32 cellular contexts compared by ENCODE assay signal in the genomic region with DNA sequence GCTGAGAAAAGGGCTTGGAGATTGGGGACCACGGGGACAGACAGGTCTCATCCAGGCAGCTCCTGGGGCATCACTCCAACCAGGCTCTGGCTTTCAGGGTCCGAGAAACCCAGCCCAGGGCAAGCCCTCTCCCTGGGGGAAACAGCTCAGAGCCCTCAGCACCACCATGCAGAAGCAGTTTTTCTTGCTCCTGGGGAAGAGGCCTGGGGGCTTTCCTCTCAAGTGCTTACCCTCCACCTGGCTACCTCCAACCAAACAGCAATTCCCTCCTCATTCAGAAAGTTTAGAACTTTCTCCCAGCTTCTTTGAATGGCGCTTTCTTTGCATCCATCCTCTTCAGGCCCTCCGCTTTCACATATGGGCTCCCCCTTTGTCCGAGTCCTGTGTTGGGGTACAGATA.
DNase-seq lines count a peak whose midpoint lies in the region; TF ChIP-seq lines count a peak whose summit lies in the region.
"Had no signal": no experiment of that assay in that cellular context is flagged by ENCODE, and none has a peak within 500 bp of the region (broad histone marks: within the 10 kb centered on the region; RNA-seq: fewer than 3 reads in every experiment).

No MANE protein-coding gene starts in this region.

- no peak overlapping the region for H3K4me3 Mint-ChIP-seq in MCF 10A (ENCODE audit: unreplicated experiment)
- H3K4me3 Mint-ChIP-seq: B cell; CD4-positive, alpha-beta memory T cell; CD4-positive, alpha-beta T cell; CD4-positive, CD25-positive, alpha-beta regulatory T cell; CD8-positive, alpha-beta memory T cell; CD8-positive, alpha-beta T cell had no signal

- no peaks in the 10 kb centered on the region for H3K9me3 ChIP-seq in mammary epithelial cell (replicated peaks; ENCODE audit: insufficient read depth, low read length)
- no peaks in the 10 kb centered on the region for H3K9me3 ChIP-seq in trophoblast cell (ENCODE audit: insufficient read depth, low read depth, low read length)
- H3K9me3 ChIP-seq: BE2C, BLaER1, Caco-2 had no signal

- H2AFZ ChIP-seq in mammary epithelial cell (ENCODE audit: low read depth, low read length) (no peak overlapping the region), trophoblast cell (ENCODE audit: insufficient read depth, low read length, poor library complexity) (no peak overlapping the region)

- no peak overlapping the region for H3K4me2 ChIP-seq in mammary epithelial cell (ENCODE audit: insufficient read depth, low read depth, low read length)
- no peak overlapping the region for H3K4me2 ChIP-seq in trophoblast cell (ENCODE audit: low read length)
- H3K4me2 ChIP-seq: A549, BLaER1 had no signal

- in situ Hi-C loops in mammary epithelial cell (cut with MboI; ENCODE audit: low sequenced_read_pairs in 2 of 2) = no loop called here

- H3K23ac ChIP-seq in trophoblast cell (ENCODE audit: low read length) = no peak overlapping the region

- peaks cover 59% of the 10 kb centered on the region for H3K27me3 Mint-ChIP-seq in MCF 10A (ENCODE audit: insufficient read depth, unreplicated experiment)

- no peak overlapping the region for H2BK120ac ChIP-seq in trophoblast cell (ENCODE audit: insufficient read depth, low read length, poor library complexity)

- intact Hi-C loops in MCF 10A (cut with micrococcal nuclease) = no loop called here
- intact Hi-C loops in mammary epithelial cell (cut with micrococcal nuclease) = no loop called here

- no peak overlapping the region for H4K12ac ChIP-seq in trophoblast cell (ENCODE audit: low read depth, low read length)

- H3K27ac ChIP-seq in mammary epithelial cell (ENCODE audit: insufficient read depth, low read depth, low read length) (no peak overlapping the region), trophoblast cell (ENCODE audit: low read depth, low read length) (no peak overlapping the region)
- H3K27ac ChIP-seq: 22Rv1; A549; BLaER1; BLaER1 treated with 17β-estradiol and CSF1 and Interleukin-3, amounts not matched to agents 10 nM and 100 nM; C4-2B had no signal

- no peak overlapping the region for H3K9ac ChIP-seq in mammary epithelial cell (ENCODE audit: insufficient read depth, low read length)
- no peak overlapping the region for H3K9ac ChIP-seq in trophoblast cell (ENCODE audit: low read length)
- H3K9ac ChIP-seq: BLaER1; BLaER1 treated with 17β-estradiol and CSF1 and Interleukin-3, amounts not matched to agents 10 nM and 100 nM had no signal

- no peak overlapping the region for H3K4me3 ChIP-seq in mammary epithelial cell (replicated peaks in 1 of 3; ENCODE audit: insufficient read depth in 1 of 3, low read depth in 2 of 3, low read length in 3 of 3)
- H3K4me3 ChIP-seq in trophoblast cell (ENCODE audit: low read depth, low read length) = no peak overlapping the region
- H3K4me3 ChIP-seq: A549; BLaER1; BLaER1 treated with 17β-estradiol and CSF1 and Interleukin-3, amounts not matched to agents 10 nM and 100 nM had no signal

- no peak overlapping the region for H4K91ac ChIP-seq in trophoblast cell (ENCODE audit: low read depth, low read length)

- DNase-seq in MCF 10A (ENCODE audit: unreplicated experiment) (no peak), mammary epithelial cell (no peak), ELF-1 (ENCODE audit: low read depth, low spot score) (peak; percentile 14), trophoblast cell (peak; percentile 28 to 59), NCI-H2227 (lab: John Stamatoyannopoulos, UW; ENCODE audit: unreplicated experiment) (no peak), NCI-H510A (lab: John Stamatoyannopoulos, UW) (no peak)
- DNase-seq: 8988T; ACHN; AML-193; BE2C; C1 segment of cervical spinal cord; Caco-2; Calu3; CD4-positive, alpha-beta memory T cell; CD4-positive, alpha-beta T cell; CD4-positive, CD25-positive, alpha-beta regulatory T cell; CD8-positive, alpha-beta memory T cell; CD8-positive, alpha-beta T cell; COR-L47; DMS 273 treated with DMSO at 0.1 percent for 48 hours; DMS153; DMS53; DMS79; DMS79 treated with DMSO at 0.1 percent for 48 hours; DND-41 had no signal

- POLR2A ChIA-PET in MCF 10A (lab: Yijun Ruan, JAX) = no interaction called here

- H3K36me3 Mint-ChIP-seq in MCF 10A (ENCODE audit: insufficient read depth, unreplicated experiment) = no peaks in the 10 kb centered on the region
- H3K36me3 Mint-ChIP-seq: CD14-positive monocyte; CD4-positive, alpha-beta memory T cell; CD4-positive, CD25-positive, alpha-beta regulatory T cell; CD8-positive, alpha-beta memory T cell; CD8-positive, alpha-beta T cell had no signal

- no peak for TF ChIP-seq CTCF in MCF 10A (IDR thresholded peaks at IDR 0.05; ENCODE audit: unreplicated experiment)
- no peak for TF ChIP-seq CTCF in mammary epithelial cell (conservative IDR thresholded peaks at IDR 0.05 in 1 of 2, IDR thresholded peaks at IDR 0.05 in 1 of 2; ENCODE audit: extremely low read depth in 1 of 2, insufficient read depth in 1 of 2, low read depth in 1 of 2, low read length in 2 of 2)

- no peaks in the 10 kb centered on the region for H3K4me1 Mint-ChIP-seq in MCF 10A (ENCODE audit: insufficient read depth, unreplicated experiment)
- H3K4me1 Mint-ChIP-seq: B cell; CD14-positive monocyte; CD8-positive, alpha-beta memory T cell had no signal

- no peaks in the 10 kb centered on the region for H3K4me1 ChIP-seq in mammary epithelial cell (ENCODE audit: insufficient read depth, low read length)
- no peaks in the 10 kb centered on the region for H3K4me1 ChIP-seq in trophoblast cell (ENCODE audit: control insufficient read depth in 1 of 2, insufficient read depth in 2 of 2, low read length in 2 of 2)
- H3K4me1 ChIP-seq: A549, BE2C, Caco-2 had no signal

- no peak overlapping the region for H2AK5ac ChIP-seq in trophoblast cell (ENCODE audit: low read length)

- H4K8ac ChIP-seq in trophoblast cell (ENCODE audit: low read depth, low read length) = no peak overlapping the region

- no peak overlapping the region for H2BK5ac ChIP-seq in trophoblast cell (ENCODE audit: low read depth, low read length, poor library complexity)

- 88% methylated on average over 4 of the region's 5 CpGs for WGBS in mammary epithelial cell (ENCODE audit: low coverage, missing lambda C conversion rate)
- no CpG with 5 or more reads among the region's 5 CpGs for WGBS in trophoblast cell (ENCODE audit: extremely low coverage, insufficient coverage, insufficient read length)

- CTCF ChIA-PET in MCF 10A (lab: Yijun Ruan, JAX) (interaction anchor here (0.6 to 5.0 kb wide), 7 partner anchors 11 to 1133 kb away, joined by 3 to 43 read pairs (median 6); no protein-coding TSS in a partner anchor), mammary epithelial cell (lab: Charles Lee; ENCODE audit: low non-redundant PET) (no interaction called here)

- dilution Hi-C loops in mammary epithelial cell (cut with HindIII; ENCODE audit: low sequenced_read_pairs) = no loop called here

- H3K27me3 ChIP-seq in mammary epithelial cell (ENCODE audit: insufficient read depth, low read length) = no peaks in the 10 kb centered on the region
- H3K27me3 ChIP-seq in trophoblast cell (ENCODE audit: insufficient read depth, low read length) = no peaks in the 10 kb centered on the region
- H3K27me3 ChIP-seq: BLaER1; BLaER1 treated with 17β-estradiol and CSF1 and Interleukin-3, amounts not matched to agents 10 nM and 100 nM had no signal

- H3K27ac Mint-ChIP-seq in MCF 10A (ENCODE audit: low read depth, unreplicated experiment) = peak overlapping the region; percentile 78
- H3K27ac Mint-ChIP-seq: B cell; CD14-positive monocyte; CD4-positive, alpha-beta T cell; CD4-positive, CD25-positive, alpha-beta regulatory T cell; CD8-positive, alpha-beta memory T cell; CD8-positive, alpha-beta T cell had no signal

- no peak overlapping the region for H3K18ac ChIP-seq in trophoblast cell (ENCODE audit: low read length)

- H3K79me2 ChIP-seq in mammary epithelial cell (ENCODE audit: insufficient read depth, low read length) (no peaks in the 10 kb centered on the region), trophoblast cell (ENCODE audit: control insufficient read depth, insufficient read depth, low read length, poor library complexity) (no peaks in the 10 kb centered on the region)

- no peak overlapping the region for H3K4ac ChIP-seq in trophoblast cell (ENCODE audit: low read depth, low read length)

- no peaks in the 10 kb centered on the region for H3K9me3 Mint-ChIP-seq in MCF 10A (ENCODE audit: unreplicated experiment)
- H3K9me3 Mint-ChIP-seq: CD4-positive, alpha-beta T cell; CD4-positive, CD25-positive, alpha-beta regulatory T cell; CD8-positive, alpha-beta memory T cell; CD8-positive, alpha-beta T cell had no signal

- BruUV-seq in MCF 10A (replicated peaks; lab: Mats Ljungman, UMichigan) (no TSS peak), mammary epithelial cell (replicated peaks; lab: Mats Ljungman, UMichigan) (no TSS peak)

- H2BK12ac ChIP-seq in trophoblast cell (ENCODE audit: low read length) = no peak overlapping the region

- no peak overlapping the region for H3K14ac ChIP-seq in trophoblast cell (ENCODE audit: low read length)

- H3K79me1 ChIP-seq in trophoblast cell (ENCODE audit: low read length) = no peaks in the 10 kb centered on the region

- H4K20me1 ChIP-seq in mammary epithelial cell (ENCODE audit: insufficient read depth, low read length) = no peaks in the 10 kb centered on the region
- H4K20me1 ChIP-seq: BLaER1 had no signal

- no peaks in the 10 kb centered on the region for H3K36me3 ChIP-seq in mammary epithelial cell (ENCODE audit: insufficient read depth, low read length)
- no peaks in the 10 kb centered on the region for H3K36me3 ChIP-seq in trophoblast cell (ENCODE audit: control insufficient read depth in 1 of 2, insufficient read depth in 2 of 2, low read length in 2 of 2)
- H3K36me3 ChIP-seq: BE2C; BLaER1; BLaER1 treated with 17β-estradiol and CSF1 and Interleukin-3, amounts not matched to agents 10 nM and 100 nM had no signal

Comparison
In these comparisons a context has a peak if more than half of its experiments do, and no peak if none do; other contexts are left out.
1. DNase-seq: peak in ELF-1 (single experiment) and trophoblast cell (2 of 2); none in MCF 10A (single experiment), mammary epithelial cell (single experiment), NCI-H2227 (single experiment) and NCI-H510A (single experiment).